ENCODE assay signal across 8 cellular contexts in the genomic region with DNA sequence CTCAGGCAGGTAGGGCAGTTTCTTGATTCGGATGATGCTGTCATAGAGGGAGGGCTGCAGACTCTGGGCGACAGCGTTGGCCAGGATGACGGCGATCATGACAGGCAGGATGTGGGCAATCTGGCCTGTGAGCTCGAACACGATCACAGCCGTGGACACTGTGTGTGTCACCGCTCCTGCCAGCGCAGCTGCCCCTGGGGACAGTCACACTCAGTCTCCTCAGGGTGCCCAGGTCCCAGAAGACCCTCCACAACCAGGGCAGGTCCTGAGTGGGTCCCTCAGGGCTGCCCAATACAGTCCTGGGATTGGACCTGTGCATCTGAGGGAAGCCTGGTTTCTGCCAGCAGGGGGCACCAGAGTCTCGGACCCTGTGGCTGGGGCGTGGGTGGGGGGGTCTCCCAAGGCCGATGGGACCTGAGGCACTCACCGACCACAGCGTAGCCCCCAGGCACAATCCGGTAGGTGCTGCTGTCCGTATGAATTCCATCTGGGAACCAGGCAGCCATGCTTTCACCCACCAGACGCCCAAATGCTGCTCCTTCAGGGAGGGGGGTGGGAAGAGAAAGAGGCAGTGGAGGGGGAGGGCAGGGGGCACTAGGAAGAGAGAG. TPM values are rescaled to one million over a fixed set of nuclear protein-coding genes. Genes with fewer than 3 reads are reported as not detected.
DNase-seq lines count a peak whose midpoint lies in the region; TF ChIP-seq lines count a peak whose summit lies in the region.

No MANE protein-coding gene starts in this region.

- no peak overlapping the region for H3K4me3 ChIP-seq in NT2/D1 (ENCODE audit: insufficient read length, low read depth)
- no peak overlapping the region for H3K4me3 ChIP-seq in sigmoid colon

- peak; percentile 19 to 68 (median 48) for TF ChIP-seq CTCF in sigmoid colon (IDR thresholded peaks at IDR 0.05)

- no peak overlapping the region for H3K27ac ChIP-seq in sigmoid colon

- H3K9me3 ChIP-seq in NT2/D1 (ENCODE audit: insufficient read depth, low read length) = no peaks in the 10 kb centered on the region
- H3K9me3 ChIP-seq in sigmoid colon = no peaks in the 10 kb centered on the region

- H3K36me3 ChIP-seq in NT2/D1 (ENCODE audit: insufficient read depth, insufficient read length, low read length) = peaks cover 83% of the 10 kb centered on the region
- H3K36me3 ChIP-seq in sigmoid colon = peaks cover 0 to 31% (median 6%) of the 10 kb centered on the region in 4 donors

- intact Hi-C loops in head of caudate nucleus (cut with DNase I) (no loop called here), sigmoid colon (cut with DNase I) (no loop called here)

- H3K4me1 ChIP-seq in NT2/D1 (ENCODE audit: insufficient read depth, insufficient read length) (peaks cover 31% of the 10 kb centered on the region), sigmoid colon (peaks cover 0 to 12% (median 2%) of the 10 kb centered on the region in 4 donors)

- TF ChIP-seq POLR2A in sigmoid colon (IDR thresholded peaks at IDR 0.05) = no peak

- WGBS in sigmoid colon, 2 donors = 56 to 57% methylated on average over 18 of the region's 18 CpGs

- DNase-seq in NCI-H2196 (lab: John Stamatoyannopoulos, UW; ENCODE audit: unreplicated experiment) = peak; percentile 80
- DNase-seq in NCI-H2196 treated with DMSO at 0.1 percent for 48 hours (lab: John Stamatoyannopoulos, UW; ENCODE audit: unreplicated experiment) = no peak
- no peak for DNase-seq in NT2/D1 (ENCODE audit: low read depth, low spot score)
- DNase-seq in activated T-helper 1 cell treated with anti-CD3 and anti-CD28 coated beads, Interleukin-2, amount 50 U/mL, for 16 hours (ENCODE audit: low read depth in 1 of 2, low spot score in 1 of 2) = peak; percentile 41 to 43
- peak in 33 of 42 donors; percentile 39 to 88 (median 63) for DNase-seq in head of caudate nucleus
- DNase-seq in sigmoid colon = no peak
- DNase-seq in NCI-H524 treated with DMSO at 0.1 percent for 48 hours (lab: John Stamatoyannopoulos, UW) = no peak
- DNase-seq in SKM-1 treated with dmso at 0.1 percent for 144 hours (lab: John Stamatoyannopoulos, UW; ENCODE audit: unreplicated experiment) = no peak

- H3K27me3 ChIP-seq in NT2/D1 (ENCODE audit: insufficient read depth, insufficient read length) (no peaks in the 10 kb centered on the region), sigmoid colon (no peaks in the 10 kb centered on the region)

- TF ChIP-seq EP300 in sigmoid colon (IDR thresholded peaks at IDR 0.05) = no peak

- H3K9ac ChIP-seq in NT2/D1 (ENCODE audit: insufficient read length, low read depth) = peak overlapping the region; percentile 27

RNA-seq across cellular contexts. Expression of a gene that starts 7.2 kb away (rescaled TPM):
- total RNA-seq in sigmoid colon = 1 to 10 TPM; 1.6 to 3.3 (median 2.6) TPM
- polyA plus RNA-seq in sigmoid colon = 10 to 100 TPM; 10.9 to 30.2 (median 13.2) TPM

RNA-seq across cellular contexts. Expression of a gene that starts 7.3 kb away (rescaled TPM):
- total RNA-seq in sigmoid colon = 10 to 100 TPM; 53.2 to 92.5 (median 74.7) TPM
- 100 to 1,000 TPM; 132 to 162 (median 146) TPM for polyA plus RNA-seq in sigmoid colon

RNA-seq across cellular contexts. Expression of a gene that starts 16.8 kb away (rescaled TPM):
- 10 to 100 TPM; 28.0 to 36.7 (median 33.8) TPM for total RNA-seq in sigmoid colon
- 10 to 100 TPM; 12.6 to 17.1 (median 12.9) TPM for polyA plus RNA-seq in sigmoid colon

RNA-seq across cellular contexts. Expression of a gene that starts 23.8 kb away (rescaled TPM):
- total RNA-seq in sigmoid colon = under 1 TPM in 1 of 4 donors, not detected in 3; 0.36 TPM
- under 1 TPM in 1 of 3 donors, not detected in 2; 0.25 TPM for polyA plus RNA-seq in sigmoid colon

RNA-seq across cellular contexts. Expression of a gene that starts 25.6 kb away (rescaled TPM):
- 10 to 100 TPM in 2 of 4 donors, 1 to 10 TPM in 2; 5.7 to 16.3 (median 11.3) TPM for total RNA-seq in sigmoid colon
- 1 to 10 TPM in 2 of 3 donors, under 1 TPM in 1; 0.23 to 4.5 (median 1.8) TPM for polyA plus RNA-seq in sigmoid colon

Comparison
In these comparisons a context has a peak if more than half of its experiments do, and no peak if none do; other contexts are left out.
1. DNase-seq: peak in NCI-H2196 (single experiment), activated T-helper 1 cell treated with anti-CD3 and anti-CD28 coated beads, Interleukin-2, amount 50 U/mL, for 16 hours (2 of 2) and head of caudate nucleus (33 of 42); none in NCI-H2196 treated with DMSO at 0.1 percent for 48 hours (single experiment), NT2/D1 (single experiment), sigmoid colon (single experiment), NCI-H524 treated with DMSO at 0.1 percent for 48 hours (single experiment) and SKM-1 treated with dmso at 0.1 percent for 144 hours (single experiment).